Comparison of ENCODE assay signal across 24 cellular contexts in the genomic region with DNA sequence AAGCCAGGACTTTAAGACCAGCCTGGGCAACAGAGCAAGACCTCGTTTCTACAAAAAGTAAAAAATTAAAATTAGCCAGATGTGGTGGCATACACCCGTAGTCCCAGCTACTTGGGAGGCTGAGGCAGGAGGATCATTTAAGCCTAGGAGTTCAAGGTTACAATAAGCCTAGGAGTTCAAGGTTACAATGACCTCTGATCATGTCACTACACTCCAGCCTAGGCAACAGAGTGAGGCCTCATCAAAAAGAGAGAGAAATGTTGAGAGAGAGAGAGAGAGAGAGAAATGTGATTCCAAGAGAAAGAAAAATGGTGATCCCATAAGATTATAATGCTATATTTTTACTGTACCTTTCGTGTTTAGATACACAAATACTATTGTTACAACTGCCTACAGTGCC.
"Had no signal": no experiment of that assay in that cellular context is flagged by ENCODE, and none has a peak within 500 bp of the region (broad histone marks: within the 10 kb centered on the region; RNA-seq: fewer than 3 reads in every experiment).

No MANE protein-coding gene starts in this region.

- H3K4me2 ChIP-seq: neural progenitor cell, smooth muscle cell had no signal

- H3K36me3 Mint-ChIP-seq: activated naive CD4-positive, alpha-beta T cell treated with anti-CD3 and anti-CD28 coated beads, Interleukin-2, amount 50 U/mL, for 72 hours; natural killer cell had no signal

- H3K27ac ChIP-seq: brain microvascular endothelial cell, neural progenitor cell, parathyroid adenoma, right atrium auricular region, testis, transverse colon had no signal

- H3K4me1 Mint-ChIP-seq: neural progenitor cell had no signal

- H2AFZ ChIP-seq: neural progenitor cell, parathyroid adenoma had no signal

- H3K27me3 ChIP-seq: brain microvascular endothelial cell, neural progenitor cell, right atrium auricular region, testis, transverse colon had no signal

- ATAC-seq: activated naive CD4-positive, alpha-beta T cell treated with anti-CD3 and anti-CD28 coated beads, Interleukin-2, amount 50 U/mL, for 72 hours; esophagus mucosa; natural killer cell; stimulated activated naive CD8-positive, alpha-beta T cell treated with anti-CD3 and anti-CD28 coated beads, Interleukin-15, Interleukin-2, amounts not matched to agents 100 U/mL and 50 U/mL, for 24 hours had no signal

- H3K9me3 ChIP-seq: right atrium auricular region, testis, transverse colon had no signal

- FAIRE-seq: astrocyte had no signal

- H3K79me2 ChIP-seq: parathyroid adenoma had no signal

- H3K9me3 Mint-ChIP-seq: activated naive CD4-positive, alpha-beta T cell treated with anti-CD3 and anti-CD28 coated beads, Interleukin-2, amount 50 U/mL, for 72 hours; endodermal cell; natural killer cell; neural progenitor cell had no signal

- H3K4me3 ChIP-seq: neural progenitor cell, right atrium auricular region, smooth muscle cell, testis, transverse colon had no signal

- H3K27ac Mint-ChIP-seq: endodermal cell, neural progenitor cell had no signal

- DNase-seq: activated CD4-positive, alpha-beta T cell treated with anti-CD3 and anti-CD28 coated beads for 4 hours; activated CD4-positive, alpha-beta T cell treated with anti-CD3 and anti-CD28 coated beads, Interleukin-2, amount 50 U/mL, for 48 hours; activated CD4-positive, CD25-positive, alpha-beta regulatory T cell; activated CD8-positive, alpha-beta memory T cell treated with anti-CD3 and anti-CD28 coated beads for 24 hours; amniotic stem cell; brain microvascular endothelial cell; endodermal cell; head of caudate nucleus; hypothalamus; mesenchymal stem cell; natural killer cell; occipital lobe; stimulated activated CD4-positive, alpha-beta T cell treated with anti-CD3 and anti-CD28 coated beads, Interleukin-15, amount 100 ng/mL, for 24 hours; stimulated activated CD4-positive, alpha-beta T cell treated with anti-CD3 and anti-CD28 coated beads, Interleukin-2, amount 100 ng/mL, for 24 hours; stimulated activated naive CD8-positive, alpha-beta T cell treated with anti-CD3 and anti-CD28 coated beads, Interleukin-15, Interleukin-2, amounts not matched to agents 100 U/mL and 50 U/mL, for 24 hours; testis; transverse colon had no signal

- H3K4me1 ChIP-seq: neural progenitor cell, parathyroid adenoma, right atrium auricular region, testis, transverse colon had no signal

- H3K4me3 Mint-ChIP-seq: endodermal cell, natural killer cell, neural progenitor cell had no signal

- H3K9ac ChIP-seq: neural progenitor cell, parathyroid adenoma had no signal
